In the genomic region with DNA sequence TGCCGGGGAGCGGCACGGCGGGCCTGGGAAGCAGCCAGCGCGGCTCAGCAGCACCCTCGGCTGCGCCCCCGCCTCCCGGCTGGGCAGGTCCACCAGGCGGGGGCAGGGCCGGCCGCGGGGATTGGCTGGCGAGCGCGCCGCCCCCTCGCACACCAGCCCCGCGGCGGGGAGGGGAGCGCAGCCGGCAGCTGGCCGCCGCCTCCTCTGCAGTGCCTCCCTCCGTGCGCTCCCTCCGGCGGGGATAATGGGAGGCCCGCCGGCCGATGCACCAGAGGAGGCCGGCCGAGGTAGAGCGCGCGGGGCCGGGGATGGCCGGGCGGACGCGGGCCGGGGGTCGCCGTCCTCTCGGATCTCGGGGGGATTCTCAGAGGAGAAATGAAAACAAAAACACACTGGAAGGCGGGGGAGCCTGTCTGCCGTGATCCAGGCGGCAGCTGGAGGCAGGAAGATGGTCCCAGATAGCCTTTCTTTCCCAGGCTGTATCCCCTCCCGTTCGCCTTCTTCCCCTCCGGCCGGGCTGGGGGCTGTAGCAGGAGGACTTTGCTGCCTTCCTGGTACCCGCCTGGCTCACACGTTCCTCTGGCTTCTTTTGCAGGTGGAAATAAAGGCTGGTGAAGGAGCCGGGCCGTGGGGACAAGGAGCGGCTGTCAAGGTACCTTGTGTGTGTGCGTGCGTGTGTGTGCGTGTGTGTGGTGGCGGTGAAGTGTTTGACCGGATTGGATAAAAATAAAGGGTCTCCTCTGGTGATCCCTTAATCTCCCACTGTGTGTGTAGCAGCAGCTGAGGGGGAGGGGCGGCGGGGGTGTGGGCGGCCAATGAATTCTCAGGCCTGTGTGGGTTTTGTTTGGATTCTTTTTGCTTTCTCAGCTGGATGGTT, we compare ENCODE assay signal across 8 cellular contexts. TPM values are rescaled to one million over a fixed set of nuclear protein-coding genes. Genes with fewer than 3 reads are reported as not detected.
DNase-seq lines count a peak whose midpoint lies in the region; ATAC-seq, FAIRE-seq and TF ChIP-seq lines count a peak whose summit lies in the region.

No MANE protein-coding gene starts in this region.

- DNase-seq in DMS53 (lab: John Stamatoyannopoulos, UW) (peak; percentile 95), SK-N-SH (peak; percentile 98), adipocyte (ENCODE audit: low read depth) (peak; percentile 97), left ventricle myocardium inferior (peak; percentile 88), posterior cingulate gyrus (peak; percentile 76 to 99 (median 88)), urothelium cell line (ENCODE audit: low spot score) (peak; percentile 98)

- H3K4me1 ChIP-seq in SK-N-SH (ENCODE audit: control insufficient read depth in 1 of 2, insufficient read depth in 2 of 2, low read depth in 1 of 2, low read length in 1 of 2) (peaks cover 27 to 47% of the 10 kb centered on the region in 2 experiments; a peak in 3 of 4 replicates), adipocyte (ENCODE audit: control insufficient read depth, insufficient read depth, low read length) (peaks cover 48% of the 10 kb centered on the region), left ventricle myocardium inferior (peaks cover 77% of the 10 kb centered on the region)

- H4K20me1 ChIP-seq in SK-N-SH (ENCODE audit: insufficient read depth): peaks cover 40% of the 10 kb centered on the region

- peak overlapping the region; percentile 67; the same call in 1 of the 2 replicates for H2AFZ ChIP-seq in SK-N-SH (ENCODE audit: low read depth)

- H3K27ac ChIP-seq in KOPT-K1 (ENCODE audit: low read depth, low read length, poor library complexity, severe bottlenecking) (peak overlapping the region; percentile 14), SK-N-SH (ENCODE audit: low read depth in 2 of 2, low read length in 1 of 2) (peak overlapping the region; percentile 49 to 61; a peak in 2 of 4 replicates), left ventricle myocardium inferior (replicated peaks) (peak overlapping the region; percentile 46)

- intact Hi-C loops in left ventricle myocardium inferior (cut with micrococcal nuclease): no loop called here
- intact Hi-C loops in posterior cingulate gyrus (cut with DNase I): loop anchor here (5.0 kb wide), 3 partner anchors 50 to 145 kb away; a partner anchor contains a TSS

- CTCF ChIA-PET in SK-N-SH (lab: Yijun Ruan, JAX): interaction anchor here (1.1 to 1.7 kb wide), 5 partner anchors 14 to 146 kb away, joined by 3 to 5 read pairs (median 4); a partner anchor contains a TSS

- H3K4me2 ChIP-seq in SK-N-SH: peak overlapping the region; percentile 82

- ATAC-seq in GM21723 (IDR thresholded peaks at IDR 0.05; ENCODE audit: unreplicated experiment): peak; percentile 93

- 7% methylated on average over 25 of the region's 68 CpGs for WGBS in SK-N-SH (ENCODE audit: low lambda C conversion rate)

- H3K79me2 ChIP-seq in SK-N-SH (ENCODE audit: insufficient read depth): no peaks in the 10 kb centered on the region; the same call in 1 of the 2 replicates

- TF ChIP-seq RAD21 in SK-N-SH (IDR thresholded peaks at IDR 0.05; ENCODE audit: low read length): no peak; the same call in 1 of the 2 replicates

- no peak for TF ChIP-seq EP300 in SK-N-SH (IDR thresholded peaks at IDR 0.05; ENCODE audit: borderline replicate concordance in 1 of 2, low read depth in 1 of 2, low read length in 1 of 2)

- no peaks in the 10 kb centered on the region for H3K9me2 ChIP-seq in SK-N-SH

- H3K27me3 ChIP-seq in SK-N-SH (ENCODE audit: insufficient read depth) (no peaks in the 10 kb centered on the region), adipocyte (replicated peaks; ENCODE audit: control insufficient read depth, insufficient read depth, low read length) (peaks cover 6% of the 10 kb centered on the region), left ventricle myocardium inferior (ENCODE audit: low read depth) (no peaks in the 10 kb centered on the region)

- H3K9me3 ChIP-seq in KOPT-K1 (ENCODE audit: insufficient read depth, low read length, poor library complexity, severe bottlenecking): no peaks in the 10 kb centered on the region
- H3K9me3 ChIP-seq in SK-N-SH: no peaks in the 10 kb centered on the region
- H3K9me3 ChIP-seq in adipocyte (ENCODE audit: control insufficient read depth, low read length): no peaks in the 10 kb centered on the region
- H3K9me3 ChIP-seq in left ventricle myocardium inferior (replicated peaks): no peaks in the 10 kb centered on the region

- FAIRE-seq in urothelium cell line (lab: Jason Lieb, UNC): peak; percentile 93

- H3F3A ChIP-seq in SK-N-SH (replicated peaks; ENCODE audit: insufficient read depth): no peaks in the 10 kb centered on the region

- POLR2A ChIA-PET in SK-N-SH (lab: Yijun Ruan, JAX): interaction anchor here (0.9 to 1.9 kb wide), 3 partner anchors 15 to 26 kb away, joined by 3 to 11 read pairs (median 4); no protein-coding TSS in a partner anchor

- H3K4me3 ChIP-seq in SK-N-SH (ENCODE audit: low read depth in 2 of 2, low read length in 1 of 2): peak overlapping the region; percentile 62 to 84
- peak overlapping the region; percentile 90 for H3K4me3 ChIP-seq in adipocyte (ENCODE audit: low read length)
- H3K4me3 ChIP-seq in left ventricle myocardium inferior: peak overlapping the region; percentile 74

- TF ChIP-seq CTCF in SK-N-SH (IDR thresholded peaks at IDR 0.05): no peak
- TF ChIP-seq CTCF in left ventricle myocardium inferior (IDR thresholded peaks at IDR 0.05; ENCODE audit: borderline replicate concordance): peak; percentile 32

- peak overlapping the region; percentile 53 for H3K9ac ChIP-seq in SK-N-SH
- H3K9ac ChIP-seq in adipocyte (ENCODE audit: low read length): peak overlapping the region; percentile 80

- H3K36me3 ChIP-seq in KOPT-K1 (ENCODE audit: insufficient read depth, low read length): peaks cover 53% of the 10 kb centered on the region
- peaks cover 0 to 15% of the 10 kb centered on the region in 2 experiments for H3K36me3 ChIP-seq in SK-N-SH (replicated peaks in 1 of 2; ENCODE audit: control insufficient read depth in 1 of 2, insufficient read depth in 2 of 2, low read length in 1 of 2)
- H3K36me3 ChIP-seq in adipocyte (ENCODE audit: control insufficient read depth, insufficient read depth, low read length, severe bottlenecking): no peaks in the 10 kb centered on the region
- no peaks in the 10 kb centered on the region for H3K36me3 ChIP-seq in left ventricle myocardium inferior

TF ChIP-seq in SK-N-SH, 30 proteins besides CTCF, POLR2A, EP300 and RAD21:
- TF ChIP-seq, protein P1, sequence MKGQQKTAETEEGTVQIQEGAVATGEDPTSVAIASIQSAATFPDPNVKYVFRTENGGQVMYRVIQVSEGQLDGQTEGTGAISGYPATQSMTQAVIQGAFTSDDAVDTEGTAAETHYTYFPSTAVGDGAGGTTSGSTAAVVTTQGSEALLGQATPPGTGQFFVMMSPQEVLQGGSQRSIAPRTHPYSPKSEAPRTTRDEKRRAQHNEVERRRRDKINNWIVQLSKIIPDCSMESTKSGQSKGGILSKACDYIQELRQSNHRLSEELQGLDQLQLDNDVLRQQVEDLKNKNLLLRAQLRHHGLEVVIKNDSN (IDR thresholded peaks at IDR 0.05; ENCODE audit: borderline replicate concordance, low read depth): no peak
- peak; percentile 22; the same call in 1 of the 2 replicates for TF ChIP-seq RCOR1 (IDR thresholded peaks at IDR 0.05; ENCODE audit: low read length)
- TF ChIP-seq, protein P2, sequence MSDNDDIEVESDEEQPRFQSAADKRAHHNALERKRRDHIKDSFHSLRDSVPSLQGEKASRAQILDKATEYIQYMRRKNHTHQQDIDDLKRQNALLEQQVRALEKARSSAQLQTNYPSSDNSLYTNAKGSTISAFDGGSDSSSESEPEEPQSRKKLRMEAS (IDR thresholded peaks at IDR 0.05; ENCODE audit: low read depth): 0 out of 2 replicates have a peak, but pooled peaks have one; percentile 11
- TF ChIP-seq GATA2 (CRISPR knock-in tag; IDR thresholded peaks at IDR 0.05): peak; percentile 26; the same call in 1 of the 2 replicates
- TF ChIP-seq MXI1 (IDR thresholded peaks at IDR 0.05; ENCODE audit: low read depth, low read length): peak; percentile 38; the same call in 1 of the 2 replicates
- TF ChIP-seq TAF1 (IDR thresholded peaks at IDR 0.05; ENCODE audit: borderline replicate concordance, low read depth, low read length): 0 out of 2 replicates have a peak, but pooled peaks have one; percentile 24

RNA-seq across cellular contexts. Expression of a gene that starts 18.0 kb away (rescaled TPM):
- 1.6 TPM in 2 replicates for polyA plus RNA-seq in SK-N-SH (2012; rRNA removed)
- 1.5 and 1.6 TPM in 2 replicates for polyA plus RNA-seq in SK-N-SH (2012; cell fraction: cytosol; rRNA removed)
- 7.2 and 8.0 TPM in 2 replicates for polyA plus RNA-seq in SK-N-SH (2012; cell fraction: nucleus; rRNA removed)
- total RNA-seq in left ventricle myocardium inferior: 2.3 TPM

Comparison
In these comparisons a context has a peak if more than half of its experiments do, and no peak if none do; other contexts are left out.
1. Peak in every context shown above with its lines: DNase-seq, ATAC-seq, H3K4me3 ChIP-seq and H3K27ac ChIP-seq.